In the genomic region with DNA sequence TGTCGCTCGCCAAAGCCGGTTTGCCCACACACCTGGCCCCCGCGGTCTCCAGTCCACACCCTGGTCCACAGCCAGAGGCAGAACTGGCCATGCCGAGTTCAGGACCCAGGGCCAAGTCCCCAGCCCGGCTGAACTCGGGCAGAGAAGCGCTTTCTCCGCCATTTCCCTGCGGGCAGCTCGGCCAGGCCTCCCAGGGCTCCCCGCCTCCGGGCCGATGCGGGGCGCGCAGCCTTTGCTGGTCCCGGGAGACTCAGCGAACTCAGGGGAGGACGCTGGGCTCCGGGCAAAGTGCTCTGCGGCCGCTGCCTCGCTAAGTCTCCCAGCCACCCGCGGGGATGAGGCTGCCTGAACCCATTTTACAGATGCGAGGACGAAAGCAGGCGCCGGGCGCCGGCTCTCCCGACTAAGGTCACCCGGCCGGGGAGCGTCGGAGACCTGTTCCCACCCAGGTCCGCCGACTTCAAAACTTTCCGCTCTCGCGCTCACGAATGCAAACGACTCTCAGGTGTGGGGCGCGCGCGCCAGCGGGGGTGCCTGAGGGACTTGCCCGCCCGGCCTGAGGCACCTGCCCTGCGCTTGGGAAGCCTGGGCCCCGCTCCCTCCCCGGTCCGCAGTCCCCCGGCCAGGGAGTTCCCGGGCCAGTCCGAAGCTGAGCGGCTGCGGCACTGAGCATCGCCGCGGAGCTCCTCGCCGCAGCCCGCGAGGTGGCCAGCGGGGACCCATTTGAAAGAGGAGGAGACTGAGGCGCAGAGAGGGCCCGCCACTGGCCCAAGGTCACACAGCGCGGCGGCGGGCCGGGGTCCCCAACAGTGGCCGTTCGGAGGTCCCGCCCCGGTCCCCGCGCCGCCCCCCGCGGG, we compare ENCODE assay signal across 8 cellular contexts. TPM values are rescaled to one million over a fixed set of nuclear protein-coding genes. Genes with fewer than 3 reads are reported as not detected.
DNase-seq lines count a peak whose midpoint lies in the region; ATAC-seq, FAIRE-seq and TF ChIP-seq lines count a peak whose summit lies in the region.

No MANE protein-coding gene starts in this region.

- no peak for FAIRE-seq in small intestine (lab: Jason Lieb, UNC)

- DNase-seq in Caco-2 (peak in 1 of 2 experiments; percentile 26), HK-2 (ENCODE audit: unreplicated experiment) (peak; percentile 35), activated T-cell treated with anti-CD3 and anti-CD28 coated beads for 48 hours (ENCODE audit: low read depth) (peak; percentile 19), right cardiac atrium (no peak), small intestine (no peak), H4 (ENCODE audit: low spot score) (no peak), NCI-H82 treated with DMSO at 0.1 percent for 48 hours (lab: John Stamatoyannopoulos, UW; ENCODE audit: unreplicated experiment) (no peak)

- intact Hi-C loops in Caco-2 (cut with micrococcal nuclease; ENCODE audit: unreplicated experiment) (loop anchor here (5.0 kb wide), 1 partner anchor 56 kb away; no protein-coding TSS in a partner anchor), right cardiac atrium (cut with DNase I) (loop anchor here in 1 of 4 donors (10.0 kb wide), 1 partner anchor 64 kb away; no protein-coding TSS in a partner anchor)

- H3K27me3 Mint-ChIP-seq in Caco-2 (ENCODE audit: insufficient read depth, unreplicated experiment), result peaks cover 6% of the 10 kb centered on the region

- H3K4me1 ChIP-seq in Caco-2 (peaks cover 6% of the 10 kb centered on the region; the same call in 1 of the 2 replicates), right cardiac atrium (ENCODE audit: control insufficient read depth, insufficient read depth, low read length) (peaks cover 2% of the 10 kb centered on the region), small intestine (ENCODE audit: control insufficient read depth in 2 of 2, insufficient read depth in 1 of 2, low read depth in 1 of 2, low read length in 1 of 2) (no peaks in the 10 kb centered on the region)

- H3K36me3 ChIP-seq in Caco-2 (ENCODE audit: control insufficient read depth, insufficient read depth, low read length) (no peaks in the 10 kb centered on the region), small intestine (ENCODE audit: control insufficient read depth in 2 of 2, insufficient read depth in 2 of 2, low read length in 2 of 2) (no peaks in the 10 kb centered on the region)

- no peak overlapping the region for H3K27ac ChIP-seq in right cardiac atrium (ENCODE audit: low read length)
- no peak overlapping the region for H3K27ac ChIP-seq in small intestine (ENCODE audit: low read depth in 1 of 2, low read length in 1 of 2)

- no peaks in the 10 kb centered on the region for H3K9me3 ChIP-seq in Caco-2
- H3K9me3 ChIP-seq in right cardiac atrium (ENCODE audit: control insufficient read depth, low read length), result no peaks in the 10 kb centered on the region
- H3K9me3 ChIP-seq in small intestine (ENCODE audit: control insufficient read depth, low read depth), result no peaks in the 10 kb centered on the region

- POLR2A ChIA-PET in Caco-2 (lab: Charles Lee), result no interaction called here

- no peaks in the 10 kb centered on the region for H3K9me3 Mint-ChIP-seq in Caco-2 (ENCODE audit: unreplicated experiment)

- ATAC-seq in GM21381 (IDR thresholded peaks at IDR 0.05; ENCODE audit: unreplicated experiment) (peak; percentile 47), right cardiac atrium (peak; percentile 30 to 33)

- TF ChIP-seq CTCF in Caco-2 (IDR thresholded peaks at IDR 0.05; ENCODE audit: insufficient read depth in 1 of 2, low read depth in 1 of 2, low read length in 1 of 2, severe bottlenecking in 1 of 2, unreplicated experiment in 1 of 2), result no peak

- H3K27ac Mint-ChIP-seq in Caco-2 (ENCODE audit: unreplicated experiment), result no peak overlapping the region

- H3K4me3 Mint-ChIP-seq in Caco-2 (ENCODE audit: unreplicated experiment), result peak overlapping the region; percentile 64

- no TSS peak for BruUV-seq in Caco-2 (replicated peaks; lab: Mats Ljungman, UMichigan)

- no peaks in the 10 kb centered on the region for H3K36me3 Mint-ChIP-seq in Caco-2 (ENCODE audit: insufficient read depth, unreplicated experiment)

- CTCF ChIA-PET in Caco-2 (lab: Charles Lee), result interaction anchor here (0.5 to 2.7 kb wide), 2 partner anchors 21 to 40 kb away, joined by 5 to 17 read pairs; no protein-coding TSS in a partner anchor

- H3K27me3 ChIP-seq in Caco-2 (replicated peaks; ENCODE audit: control insufficient read depth, insufficient read depth, low read length), result no peaks in the 10 kb centered on the region
- no peaks in the 10 kb centered on the region for H3K27me3 ChIP-seq in right cardiac atrium (ENCODE audit: control insufficient read depth, insufficient read depth)
- H3K27me3 ChIP-seq in small intestine (ENCODE audit: control insufficient read depth in 2 of 2, insufficient read depth in 2 of 2, low read length in 2 of 2), result peaks cover 4 to 18% of the 10 kb centered on the region in 2 donors

- H3K4me1 Mint-ChIP-seq in Caco-2 (ENCODE audit: low read depth, unreplicated experiment), result no peaks in the 10 kb centered on the region

- H3K4me3 ChIP-seq in Caco-2 (ENCODE audit: low read depth, low read length) (peak overlapping the region; percentile 51), right cardiac atrium (ENCODE audit: low read length) (peak overlapping the region; percentile 68), small intestine (ENCODE audit: low read depth in 1 of 2, low read length in 2 of 2) (peak overlapping the region; percentile 52 to 68)

- WGBS in right cardiac atrium, result 2% methylated on average over 85 of the region's 85 CpGs
- WGBS in small intestine, 3 donors, result 0 to 2% (median 1%) methylated on average over 61 to 85 of the region's 85 CpGs

RNA-seq across cellular contexts. Expression of gene TESC, which starts 0.6 kb away (rescaled TPM):
- 4.8 and 6.8 TPM in 2 replicates for total RNA-seq in Caco-2 (2022)
- total RNA-seq in right cardiac atrium, result 10 to 100 TPM; 23.1 to 98.5 (median 57.6) TPM
- 71.7 TPM for polyA plus RNA-seq in right cardiac atrium
- 1 to 10 TPM in 2 of 3 donors, not detected in 1; 4.9 to 6.4 TPM for polyA plus RNA-seq in small intestine
- total RNA-seq in H4 (2014; rRNA removed; shearing (Covaris generic)), result 3.9 and 8.0 TPM in 2 replicates

Comparison
In these comparisons a context has a peak if more than half of its experiments do, and no peak if none do; other contexts are left out.
1. DNase-seq: peak in HK-2 (single experiment) and activated T-cell treated with anti-CD3 and anti-CD28 coated beads for 48 hours (single experiment); none in right cardiac atrium (0 of 3), small intestine (single experiment), H4 (single experiment) and NCI-H82 treated with DMSO at 0.1 percent for 48 hours (single experiment).
2. Peak in every context shown above with its lines, with median percentiles within 50 percentile points of each other: H3K4me3 ChIP-seq.